Comparison of ENCODE assay signal across 17 cellular contexts in the genomic region with DNA sequence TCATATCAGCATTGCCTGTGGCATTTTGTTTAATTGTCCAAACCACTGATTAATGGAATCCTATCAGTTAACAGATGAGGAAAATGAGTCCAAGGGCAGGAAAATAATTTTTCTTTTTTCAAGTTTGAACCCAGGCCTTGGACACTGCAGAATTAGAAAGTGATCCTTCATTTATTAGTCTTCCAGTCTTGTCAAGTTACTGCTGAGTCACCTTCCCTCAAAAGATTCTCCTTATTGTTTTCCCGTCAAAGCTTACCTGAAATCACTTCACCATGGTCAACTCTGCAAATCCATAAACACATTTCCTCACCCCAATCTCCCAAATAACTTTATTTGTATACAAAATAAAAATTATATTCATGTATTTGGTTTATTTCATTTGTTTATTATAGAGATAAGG. TPM values are rescaled to one million over a fixed set of nuclear protein-coding genes. Genes with fewer than 3 reads are reported as not detected.
DNase-seq lines count a peak whose midpoint lies in the region; ATAC-seq, FAIRE-seq and TF ChIP-seq lines count a peak whose summit lies in the region.
"Had no signal": no experiment of that assay in that cellular context is flagged by ENCODE, and none has a peak within 500 bp of the region (broad histone marks: within the 10 kb centered on the region; RNA-seq: fewer than 3 reads in every experiment).

No MANE protein-coding gene starts in this region.

- H2AFZ ChIP-seq in IMR-90 (replicated peaks; ENCODE audit: low read length, poor library complexity): no peak overlapping the region
- H2AFZ ChIP-seq: GM23338 had no signal

- no peak for TF ChIP-seq EP300 in A549 (IDR thresholded peaks at IDR 0.05)

- no peak overlapping the region for H3K18ac ChIP-seq in IMR-90 (ENCODE audit: low read depth, low read length)

- H3K9me3 ChIP-seq in A549 (no peaks in the 10 kb centered on the region), IMR-90 (ENCODE audit: control insufficient read depth, insufficient read depth, low read length) (no peaks in the 10 kb centered on the region)

- TF ChIP-seq POLR2A in A549 (IDR thresholded peaks at IDR 0.05; ENCODE audit: low read length) (no peak), IMR-90 (IDR thresholded peaks at IDR 0.05; ENCODE audit: low read depth, low read length) (no peak)

- peaks cover 0 to 10% of the 10 kb centered on the region in 2 donors for H3K9me3 Mint-ChIP-seq in activated naive CD4-positive, alpha-beta T cell treated with anti-CD3 and anti-CD28 coated beads, Interleukin-2, amount 50 U/mL, for 72 hours
- H3K9me3 Mint-ChIP-seq: GM23338, H9 had no signal

- no peaks in the 10 kb centered on the region for H3K36me3 ChIP-seq in IMR-90 (ENCODE audit: control insufficient read depth, insufficient read depth, low read length)
- H3K36me3 ChIP-seq in bronchial epithelial cell (ENCODE audit: control insufficient read depth, insufficient read depth, low read length): no peaks in the 10 kb centered on the region

- H2AK9ac ChIP-seq in IMR-90 (replicated peaks; ENCODE audit: low read depth, low read length, poor library complexity): no peak overlapping the region

- ATAC-seq in A549 (no peak), IMR-90 (ENCODE audit: low read depth) (no peak), HG02973 (IDR thresholded peaks at IDR 0.05; ENCODE audit: unreplicated experiment) (no peak), GM18907 (IDR thresholded peaks at IDR 0.05; ENCODE audit: unreplicated experiment) (no peak)
- no peak for ATAC-seq in activated naive CD4-positive, alpha-beta T cell treated with anti-CD3 and anti-CD28 coated beads, Interleukin-2, amount 50 U/mL, for 72 hours
- ATAC-seq: GM23338, HCT116 had no signal

- BruUV-seq in IMR-90 (replicated peaks; lab: Mats Ljungman, UMichigan): no TSS peak

- in situ Hi-C loops in IMR-90 (cut with MboI; ENCODE audit: low sequenced_read_pairs): no loop called here

- dilution Hi-C loops in IMR-90 (cut with HindIII; ENCODE audit: low sequenced_read_pairs, unreplicated experiment): no loop called here

- no peak overlapping the region for H2BK5ac ChIP-seq in IMR-90 (ENCODE audit: low read depth, low read length, poor library complexity, severe bottlenecking)

- H3K27ac Mint-ChIP-seq in activated naive CD4-positive, alpha-beta T cell treated with anti-CD3 and anti-CD28 coated beads, Interleukin-2, amount 50 U/mL, for 72 hours: no peak overlapping the region
- H3K27ac Mint-ChIP-seq: CD4-positive, alpha-beta memory T cell; GM23338; H9 had no signal

- no peak overlapping the region for H2AK5ac ChIP-seq in IMR-90 (ENCODE audit: low read depth, low read length)

- no peak overlapping the region for H2BK15ac ChIP-seq in IMR-90 (ENCODE audit: low read depth, low read length)

- H3K4me1 ChIP-seq in A549: peaks cover 2% of the 10 kb centered on the region; the same call in 1 of the 3 replicates
- no peaks in the 10 kb centered on the region for H3K4me1 ChIP-seq in IMR-90 (ENCODE audit: control insufficient read depth, insufficient read depth, low read length)

- no peak overlapping the region for H3K56ac ChIP-seq in IMR-90 (ENCODE audit: extremely low read depth, insufficient read depth, low read length)

- TF ChIP-seq RAD21 in A549 (conservative IDR thresholded peaks at IDR 0.05 in 1 of 2, IDR thresholded peaks at IDR 0.05 in 1 of 2) (no peak), IMR-90 (IDR thresholded peaks at IDR 0.05; ENCODE audit: low read length) (no peak)

- H3K23ac ChIP-seq in IMR-90 (ENCODE audit: low read depth, low read length): no peak overlapping the region

- H3K14ac ChIP-seq in IMR-90 (replicated peaks; ENCODE audit: low read depth, low read length): no peak overlapping the region

- 83% methylated on average over 1 of the region's 1 CpG for WGBS in A549 (ENCODE audit: missing lambda C conversion rate)
- WGBS in IMR-90 (ENCODE audit: extremely low coverage in 2 of 2, insufficient read length in 1 of 2), 2 experiments: no CpG with 5 or more reads among the region's 1 CpG

- H3K4me3 ChIP-seq in A549 (no peak overlapping the region), IMR-90 (ENCODE audit: insufficient read depth, low read depth, low read length) (no peak overlapping the region), bronchial epithelial cell (ENCODE audit: low read depth, low read length) (no peak overlapping the region)
- H3K4me3 ChIP-seq: GM23338 had no signal

- no peaks in the 10 kb centered on the region for H3K9me1 ChIP-seq in IMR-90 (ENCODE audit: insufficient read depth, low read length)

- no peak overlapping the region for H4K8ac ChIP-seq in IMR-90 (ENCODE audit: low read depth in 2 of 2, low read length in 2 of 2)

- H3K4ac ChIP-seq in IMR-90 (ENCODE audit: low read depth, low read length): no peak overlapping the region

- H2BK20ac ChIP-seq in IMR-90 (ENCODE audit: low read depth, low read length): no peak overlapping the region

- FAIRE-seq in A549 (lab: Jason Lieb, UNC) (no peak), bronchial epithelial cell (lab: Jason Lieb, UNC) (no peak)
- FAIRE-seq: G401.6, GM12892 had no signal

- no peaks in the 10 kb centered on the region for H3K36me3 Mint-ChIP-seq in activated naive CD4-positive, alpha-beta T cell treated with anti-CD3 and anti-CD28 coated beads, Interleukin-2, amount 50 U/mL, for 72 hours
- H3K36me3 Mint-ChIP-seq: CD4-positive, alpha-beta memory T cell had no signal

- CTCF ChIA-PET in A549 (lab: Yijun Ruan, JAX): no interaction called here
- CTCF ChIA-PET in IMR-90 (lab: Yijun Ruan, JAX): no interaction called here

- H3K27me3 ChIP-seq in IMR-90 (ENCODE audit: control insufficient read depth, insufficient read depth, low read length): no peaks in the 10 kb centered on the region; the same call in none of the 2 replicates
- no peaks in the 10 kb centered on the region for H3K27me3 ChIP-seq in bronchial epithelial cell (ENCODE audit: control insufficient read depth, insufficient read depth, low read length)

- no peak overlapping the region for H4K5ac ChIP-seq in IMR-90 (ENCODE audit: low read depth, low read length)

- DNase-seq in A549 (ENCODE audit: low read depth in 1 of 2, low spot score in 1 of 2) (no peak), IMR-90 (no peak), bronchial epithelial cell (ENCODE audit: low read depth) (peak; percentile 12)
- no peak for DNase-seq in activated naive CD4-positive, alpha-beta T cell treated with anti-CD3 and anti-CD28 coated beads, Interleukin-2, amount 50 U/mL, for 72 hours (ENCODE audit: low spot score in 2 of 2)
- DNase-seq: 8988T; C1 segment of cervical spinal cord; CD4-positive, alpha-beta memory T cell; COR-L47; DMS153; DND-41; H9 had no signal

- H3K9ac ChIP-seq in IMR-90 (ENCODE audit: low read depth, low read length): no peak overlapping the region

- H3K79me1 ChIP-seq in IMR-90 (ENCODE audit: low read depth in 1 of 2, low read length in 2 of 2): no peaks in the 10 kb centered on the region

- intact Hi-C loops in IMR-90 (cut with micrococcal nuclease): no loop called here

- H4K91ac ChIP-seq in IMR-90 (ENCODE audit: insufficient read depth, low read depth, low read length): no peak overlapping the region

- H3K4me2 ChIP-seq in A549: no peak overlapping the region
- H3K4me2 ChIP-seq in IMR-90 (ENCODE audit: low read depth, low read length): no peak overlapping the region
- H3K4me2 ChIP-seq: GM23338 had no signal

- no peak overlapping the region for H2BK120ac ChIP-seq in IMR-90 (ENCODE audit: low read depth, low read length)

- H3K27ac ChIP-seq in A549 (0 out of 6 replicates have a peak overlapping the region, but pooled peaks of 1 of the 2 experiments have one; percentile 17), IMR-90 (ENCODE audit: insufficient read depth, low read length) (no peak overlapping the region)

- H4K20me1 ChIP-seq in IMR-90 (ENCODE audit: insufficient read depth, low read length): no peaks in the 10 kb centered on the region

- POLR2A ChIA-PET in A549 (lab: Yijun Ruan, JAX): no interaction called here
- POLR2A ChIA-PET in IMR-90 (lab: Charles Lee; ENCODE audit: unreplicated experiment): no interaction called here

- no peak for TF ChIP-seq CTCF in A549 (IDR thresholded peaks at IDR 0.05)
- TF ChIP-seq CTCF in IMR-90 (conservative IDR thresholded peaks at IDR 0.05; ENCODE audit: low read depth, low read length): no peak
- TF ChIP-seq CTCF in bronchial epithelial cell (IDR thresholded peaks at IDR 0.05; ENCODE audit: insufficient read depth, low read length, severe bottlenecking): no peak

TF ChIP-seq in A549, 52 proteins besides CTCF, POLR2A, EP300 and RAD21:
- no peak for TF ChIP-seq PHF8 (IDR thresholded peaks at IDR 0.05; ENCODE audit: borderline replicate concordance, low read depth)
- TF ChIP-seq MAFK (IDR thresholded peaks at IDR 0.05; ENCODE audit: partially characterized antibody): peak; percentile 43

TF ChIP-seq in IMR-90, 13 proteins besides CTCF, POLR2A, EP300 and RAD21:
- TF ChIP-seq, protein P1, sequence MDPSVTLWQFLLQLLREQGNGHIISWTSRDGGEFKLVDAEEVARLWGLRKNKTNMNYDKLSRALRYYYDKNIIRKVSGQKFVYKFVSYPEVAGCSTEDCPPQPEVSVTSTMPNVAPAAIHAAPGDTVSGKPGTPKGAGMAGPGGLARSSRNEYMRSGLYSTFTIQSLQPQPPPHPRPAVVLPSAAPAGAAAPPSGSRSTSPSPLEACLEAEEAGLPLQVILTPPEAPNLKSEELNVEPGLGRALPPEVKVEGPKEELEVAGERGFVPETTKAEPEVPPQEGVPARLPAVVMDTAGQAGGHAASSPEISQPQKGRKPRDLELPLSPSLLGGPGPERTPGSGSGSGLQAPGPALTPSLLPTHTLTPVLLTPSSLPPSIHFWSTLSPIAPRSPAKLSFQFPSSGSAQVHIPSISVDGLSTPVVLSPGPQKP (IDR thresholded peaks at IDR 0.05; ENCODE audit: borderline replicate concordance, low read depth, low read length): no peak
- TF ChIP-seq BHLHE40 (IDR thresholded peaks at IDR 0.05; ENCODE audit: low read depth, low read length) (no peak), RFX5 (IDR thresholded peaks at IDR 0.05; ENCODE audit: low read depth, low read length) (no peak), NFE2L2 (IDR thresholded peaks at IDR 0.05; ENCODE audit: low read depth, low read length) (0 out of 2 replicates have a peak, but pooled peaks have one; percentile 39), MAFK (IDR thresholded peaks at IDR 0.05; ENCODE audit: low read depth, low read length) (no peak)

RNA-seq across cellular contexts. Expression of a gene that starts 57.9 kb away (rescaled TPM):
- 122 and 152 TPM in 2 replicates for polyA plus RNA-seq in A549 (2011; rRNA removed)
- 20.2 and 20.8 TPM in 2 replicates for polyA plus RNA-seq in A549 (2012; cell fraction: cytosol; rRNA removed)
- polyA plus RNA-seq in A549 (2012; cell fraction: nucleus; rRNA removed): 16.6 and 23.3 TPM in 2 replicates
- polyA plus RNA-seq in A549 (2017; fragmentation: RNase III; extraction: RNeasy Plus Mini Kit Qiagen cat#74134 plus additional on column Dnase treatment): 53.5 to 65.5 TPM (median 53.6 TPM) in 3 replicates
- 61.5 and 124 TPM in 2 replicates for polyA minus RNA-seq in A549 (2011; rRNA and poly(A)+ RNA removed)
- 52.2 and 56.9 TPM in 2 replicates for total RNA-seq in IMR-90 (2012; rRNA removed)
- 17.6 and 21.7 TPM in 2 replicates for polyA plus RNA-seq in IMR-90 (2012; rRNA removed)
- polyA plus RNA-seq in IMR-90 (2012; cell fraction: cytosol; rRNA removed): 4.6 and 4.9 TPM in 2 replicates
- polyA plus RNA-seq in IMR-90 (2012; cell fraction: nucleus; rRNA removed; ENCODE audit: low replicate concordance): 8.3 and 53.6 TPM in 2 replicates
- total RNA-seq in bronchial epithelial cell: 41.1 and 42.5 TPM in 2 replicates
- 10 to 100 TPM; 29.8 to 80.1 TPM for total RNA-seq in activated naive CD4-positive, alpha-beta T cell treated with anti-CD3 and anti-CD28 coated beads, Interleukin-2, amount 50 U/mL, for 72 hours
